1 cellular context compared by ENCODE assay signal in the genomic region with DNA sequence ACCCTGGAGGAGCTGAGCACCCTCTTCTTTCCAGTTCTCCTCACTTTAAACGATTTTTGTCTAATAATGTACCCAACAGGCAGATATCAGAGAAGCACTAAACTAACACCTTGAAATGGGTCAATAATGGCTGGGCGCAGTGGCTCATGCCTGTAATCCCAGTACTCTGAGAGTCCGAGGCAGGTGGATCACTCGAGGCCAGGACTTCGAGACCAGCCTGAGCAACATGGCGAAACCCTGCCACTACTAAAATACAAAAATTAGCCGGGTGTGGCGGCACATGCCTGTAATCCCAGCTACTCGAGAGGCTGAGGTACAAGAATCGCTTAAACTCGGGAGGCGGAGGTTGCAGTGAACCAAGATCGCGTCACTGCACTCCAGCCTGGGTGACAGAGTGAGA.
TF ChIP-seq lines count a peak whose summit lies in the region.

No MANE protein-coding gene starts in this region.

TF ChIP-seq in IMR-90, 13 proteins besides CTCF, POLR2A, EP300 and RAD21:
- TF ChIP-seq CHD1 (IDR thresholded peaks at IDR 0.05; ENCODE audit: low read depth, low read length) (no peak), BHLHE40 (IDR thresholded peaks at IDR 0.05; ENCODE audit: low read depth, low read length) (no peak), MAZ (IDR thresholded peaks at IDR 0.05; ENCODE audit: borderline replicate concordance, low read depth, low read length) (no peak), RFX5 (IDR thresholded peaks at IDR 0.05; ENCODE audit: low read depth, low read length) (no peak), MXI1 (IDR thresholded peaks at IDR 0.05; ENCODE audit: borderline replicate concordance, low read depth, low read length) (no peak), FOS (IDR thresholded peaks at IDR 0.05; ENCODE audit: low read depth, low read length) (no peak), MAFK (IDR thresholded peaks at IDR 0.05; ENCODE audit: low read depth, low read length) (no peak), NFE2L2 (IDR thresholded peaks at IDR 0.05; ENCODE audit: low read depth, low read length) (no peak), RCOR1 (IDR thresholded peaks at IDR 0.05; ENCODE audit: insufficient replicate concordance, low read length) (no peak), SMC3 (IDR thresholded peaks at IDR 0.05; ENCODE audit: low read depth, low read length) (no peak), CEBPB (IDR thresholded peaks at IDR 0.05; ENCODE audit: low read depth, low read length) (no peak)
- TF ChIP-seq, protein P1, sequence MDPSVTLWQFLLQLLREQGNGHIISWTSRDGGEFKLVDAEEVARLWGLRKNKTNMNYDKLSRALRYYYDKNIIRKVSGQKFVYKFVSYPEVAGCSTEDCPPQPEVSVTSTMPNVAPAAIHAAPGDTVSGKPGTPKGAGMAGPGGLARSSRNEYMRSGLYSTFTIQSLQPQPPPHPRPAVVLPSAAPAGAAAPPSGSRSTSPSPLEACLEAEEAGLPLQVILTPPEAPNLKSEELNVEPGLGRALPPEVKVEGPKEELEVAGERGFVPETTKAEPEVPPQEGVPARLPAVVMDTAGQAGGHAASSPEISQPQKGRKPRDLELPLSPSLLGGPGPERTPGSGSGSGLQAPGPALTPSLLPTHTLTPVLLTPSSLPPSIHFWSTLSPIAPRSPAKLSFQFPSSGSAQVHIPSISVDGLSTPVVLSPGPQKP (IDR thresholded peaks at IDR 0.05; ENCODE audit: borderline replicate concordance, low read depth, low read length), result no peak
- TF ChIP-seq, protein P2, sequence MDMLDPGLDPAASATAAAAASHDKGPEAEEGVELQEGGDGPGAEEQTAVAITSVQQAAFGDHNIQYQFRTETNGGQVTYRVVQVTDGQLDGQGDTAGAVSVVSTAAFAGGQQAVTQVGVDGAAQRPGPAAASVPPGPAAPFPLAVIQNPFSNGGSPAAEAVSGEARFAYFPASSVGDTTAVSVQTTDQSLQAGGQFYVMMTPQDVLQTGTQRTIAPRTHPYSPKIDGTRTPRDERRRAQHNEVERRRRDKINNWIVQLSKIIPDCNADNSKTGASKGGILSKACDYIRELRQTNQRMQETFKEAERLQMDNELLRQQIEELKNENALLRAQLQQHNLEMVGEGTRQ (IDR thresholded peaks at IDR 0.05; ENCODE audit: low read depth, low read length), result no peak
